In the genomic region with DNA sequence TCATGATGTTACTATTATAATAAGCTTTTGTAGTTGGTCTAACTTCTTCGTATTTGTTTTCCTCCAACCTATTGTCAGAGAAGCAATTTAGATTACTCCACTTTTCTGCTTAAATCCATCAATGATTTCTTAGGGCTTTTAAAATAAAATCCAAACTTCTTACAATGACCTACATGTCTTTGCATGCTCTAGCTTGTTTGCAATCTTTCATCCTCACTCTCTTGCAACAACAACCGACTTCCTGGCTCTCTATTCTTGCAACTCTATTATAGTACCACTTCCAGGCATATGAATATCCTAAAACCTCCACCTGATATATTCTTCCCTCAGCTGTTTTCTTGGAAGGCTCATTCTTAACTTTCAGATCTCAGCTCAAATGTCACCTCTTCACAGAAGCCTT, we compare ENCODE assay signal across 21 cellular contexts.
"Had no signal": no experiment of that assay in that cellular context is flagged by ENCODE, and none has a peak within 500 bp of the region (broad histone marks: within the 10 kb centered on the region; RNA-seq: fewer than 3 reads in every experiment).

No MANE protein-coding gene starts in this region.

- H3K4me3 ChIP-seq: MG63, SJSA1, SK-N-MC had no signal

- DNase-seq: KBM-7, MG63, NCI-H1092, NCI-H1105 treated with DMSO at 0.1 percent for 48 hours, NCI-H1417 treated with DMSO at 0.1 percent for 48 hours, NCI-H146, NCI-H1694 treated with DMSO at 0.1 percent for 48 hours, NCI-H1930, NCI-H2081, NCI-H2107, NCI-H226, NCI-H446, NCI-H510A, NCI-H524 treated with DMSO at 0.1 percent for 48 hours, NCI-H774, Right ventricle myocardium superior, RPMI8226, SIG-M5 had no signal

- H3K27ac ChIP-seq: SJSA1, SK-N-MC had no signal

- H3K27me3 ChIP-seq: MG63, SJSA1 had no signal

- H3K4me1 ChIP-seq: SJSA1 had no signal

- FAIRE-seq: RCC 7860 had no signal

- H3K9me3 ChIP-seq: MG63, SJSA1 had no signal

- H3K36me3 ChIP-seq: MG63, SJSA1 had no signal
